ENCODE assay signal across 21 cellular contexts in genomic region chr5:71880531-71880930, GRCh38.
DNase-seq lines count a peak whose midpoint lies in the region; ATAC-seq and TF ChIP-seq lines count a peak whose summit lies in the region.
"Had no signal": no experiment of that assay in that cellular context is flagged by ENCODE, and none has a peak within 500 bp of the region (broad histone marks: within the 10 kb centered on the region; RNA-seq: fewer than 3 reads in every experiment).

No MANE protein-coding gene starts in this region.

- ATAC-seq in GM23338: no peak
- no peak for ATAC-seq in T-helper 17 cell
- ATAC-seq in gastroesophageal sphincter: peak; percentile 32
- no peak for ATAC-seq in HG02610 (IDR thresholded peaks at IDR 0.05; ENCODE audit: unreplicated experiment)

- intact Hi-C loops in uterus (cut with DNase I; ENCODE audit: low total_unique reads): no loop called here

- H3K9me3 ChIP-seq in T-helper 17 cell (ENCODE audit: control insufficient read depth, low read length, poor library complexity, severe bottlenecking) (no peaks in the 10 kb centered on the region), gastroesophageal sphincter (no peaks in the 10 kb centered on the region), smooth muscle cell (replicated peaks; ENCODE audit: low read depth) (peaks cover 5% of the 10 kb centered on the region), uterus (no peaks in the 10 kb centered on the region)
- H3K9me3 ChIP-seq: HAP-1 had no signal

- WGBS in gastroesophageal sphincter (ENCODE audit: low coverage in 1 of 2), 2 donors: 26% methylated on average over 5 of the region's 5 CpGs; no CpG with 5 or more reads in 1 of the 2 donors
- 30% methylated on average over 5 of the region's 5 CpGs for WGBS in smooth muscle cell (ENCODE audit: low lambda C conversion rate)

- DNase-seq in GM23338 (ENCODE audit: low spot score) (no peak), T-helper 17 cell (no peak), smooth muscle cell (lab: John Stamatoyannopoulos, UW; ENCODE audit: unreplicated experiment) (no peak), uterus (no peak), glomerular visceral epithelial cell (ENCODE audit: extremely low spot score) (no peak)
- DNase-seq: DMS79 treated with DMSO at 0.1 percent for 48 hours; Karpas-422; NCI-H1105 treated with DMSO at 0.1 percent for 48 hours; NCI-H2029 treated with DMSO at 0.1 percent for 48 hours; NCI-H345; NCI-H526; NK-92 treated with Interleukin-12 subunit alpha and Interleukin-12 subunit beta, amount 100 ng/mL, for 24 hours; SHP77 treated with DMSO at 0.1 percent for 48 hours; SW 1271 had no signal

- H3K4me2 ChIP-seq in GM23338: no peak overlapping the region
- H3K4me2 ChIP-seq in smooth muscle cell: peak overlapping the region; percentile 75

- no peaks in the 10 kb centered on the region for H3F3A ChIP-seq in GM23338 (replicated peaks; ENCODE audit: low read depth)
- peaks cover 9% of the 10 kb centered on the region for H3F3A ChIP-seq in smooth muscle cell (ENCODE audit: low read depth)

- H3K27ac Mint-ChIP-seq in GM23338: no peak overlapping the region
- H3K27ac Mint-ChIP-seq in T-helper 17 cell: peak overlapping the region; percentile 53
- H3K27ac Mint-ChIP-seq: B cell, CD14-positive monocyte had no signal

- H3K27me3 Mint-ChIP-seq in GM23338 (ENCODE audit: insufficient read depth, low read depth, poor library complexity) (peaks cover 3% of the 10 kb centered on the region), T-helper 17 cell (peaks cover 28% of the 10 kb centered on the region)

- no peak for TF ChIP-seq EP300 in gastroesophageal sphincter (IDR thresholded peaks at IDR 0.05)

- TF ChIP-seq POLR2A in gastroesophageal sphincter (IDR thresholded peaks at IDR 0.05): no peak
- TF ChIP-seq POLR2A in uterus (IDR thresholded peaks at IDR 0.05): no peak

- no peaks in the 10 kb centered on the region for H4K20me1 ChIP-seq in GM23338 (replicated peaks; ENCODE audit: insufficient read depth)
- no peaks in the 10 kb centered on the region for H4K20me1 ChIP-seq in smooth muscle cell (ENCODE audit: low read depth)

- H3K4me3 ChIP-seq in GM23338: no peak overlapping the region
- H3K4me3 ChIP-seq in gastroesophageal sphincter: no peak overlapping the region
- H3K4me3 ChIP-seq in smooth muscle cell: no peak overlapping the region
- no peak overlapping the region for H3K4me3 ChIP-seq in uterus
- H3K4me3 ChIP-seq: HAP-1, SK-N-MC had no signal

- no peak overlapping the region for H3K9ac ChIP-seq in smooth muscle cell (ENCODE audit: low read depth)

- H3K9me2 ChIP-seq in GM23338 (ENCODE audit: insufficient read depth): 0 out of 2 replicates have a peak, but pooled peaks cover 5% of the 10 kb centered on the region

- H3K27me3 ChIP-seq in GM23338 (ENCODE audit: insufficient read depth) (no peaks in the 10 kb centered on the region), gastroesophageal sphincter (no peaks in the 10 kb centered on the region), smooth muscle cell (ENCODE audit: low read depth) (no peaks in the 10 kb centered on the region), uterus (no peaks in the 10 kb centered on the region)

- no peak overlapping the region for H3K4me3 Mint-ChIP-seq in GM23338
- no peak overlapping the region for H3K4me3 Mint-ChIP-seq in T-helper 17 cell
- H3K4me3 Mint-ChIP-seq: B cell, CD14-positive monocyte had no signal

- H3K79me2 ChIP-seq in GM23338 (replicated peaks; ENCODE audit: insufficient read depth) (no peaks in the 10 kb centered on the region), smooth muscle cell (ENCODE audit: low read depth) (no peaks in the 10 kb centered on the region)

- H3K4me1 Mint-ChIP-seq in GM23338 (no peaks in the 10 kb centered on the region), T-helper 17 cell (no peaks in the 10 kb centered on the region)
- H3K4me1 Mint-ChIP-seq: B cell, CD14-positive monocyte had no signal

- H3K4me1 ChIP-seq in GM23338 (ENCODE audit: insufficient read depth) (no peaks in the 10 kb centered on the region), gastroesophageal sphincter (peaks cover 5 to 46% (median 13%) of the 10 kb centered on the region in 3 donors), smooth muscle cell (ENCODE audit: low read depth) (peaks cover 7% of the 10 kb centered on the region), uterus (no peaks in the 10 kb centered on the region)
- H3K4me1 ChIP-seq: HAP-1 had no signal

- H3K27ac ChIP-seq in GM23338 (ENCODE audit: low read depth) (no peak overlapping the region), gastroesophageal sphincter (peak overlapping the region in 3 of 4 donors; percentile 3 to 35 (median 34)), smooth muscle cell (ENCODE audit: low read depth) (peak overlapping the region; percentile 37), uterus (no peak overlapping the region)
- H3K27ac ChIP-seq: RWPE1, SK-N-MC had no signal

- H3K9me3 Mint-ChIP-seq in GM23338: no peaks in the 10 kb centered on the region; the same call in 2 of the 3 replicates

- H3K36me3 Mint-ChIP-seq in GM23338 (ENCODE audit: low read depth) (no peaks in the 10 kb centered on the region), T-helper 17 cell (ENCODE audit: low read depth) (no peaks in the 10 kb centered on the region)
- H3K36me3 Mint-ChIP-seq: CD14-positive monocyte had no signal

- TF ChIP-seq CTCF in GM23338 (conservative IDR thresholded peaks at IDR 0.05; ENCODE audit: low read depth in 2 of 2) (no peak), gastroesophageal sphincter (IDR thresholded peaks at IDR 0.05) (no peak), smooth muscle cell (IDR thresholded peaks at IDR 0.05; ENCODE audit: borderline replicate concordance, insufficient read depth, poor library complexity, severe bottlenecking) (no peak), uterus (IDR thresholded peaks at IDR 0.05) (no peak)

- H3K36me3 ChIP-seq in GM23338 (ENCODE audit: insufficient read depth) (no peaks in the 10 kb centered on the region), gastroesophageal sphincter (no peaks in the 10 kb centered on the region), smooth muscle cell (ENCODE audit: low read depth) (no peaks in the 10 kb centered on the region), uterus (no peaks in the 10 kb centered on the region)
- H3K36me3 ChIP-seq: HAP-1 had no signal

- 0 out of 2 replicates have a peak overlapping the region, but pooled peaks have one; percentile 38 for H2AFZ ChIP-seq in GM23338
- peak overlapping the region; percentile 30 for H2AFZ ChIP-seq in smooth muscle cell (ENCODE audit: low read depth)

TF ChIP-seq in GM23338, 12 proteins besides CTCF, POLR2A, EP300 and RAD21:
- no peak for TF ChIP-seq STAT1 (IDR thresholded peaks at IDR 0.05; ENCODE audit: unreplicated experiment)
- no peak for TF ChIP-seq ZNF114 (CRISPR knock-in tag; IDR thresholded peaks at IDR 0.05)
- TF ChIP-seq ZNF331 (CRISPR knock-in tag; IDR thresholded peaks at IDR 0.05; ENCODE audit: low read depth): no peak
TF ChIP-seq in GM23338: peak in this region for 0.

Comparison
In these comparisons a context has a peak if more than half of its experiments do, and no peak if none do; other contexts are left out.
1. H3K27ac ChIP-seq: peak in gastroesophageal sphincter (3 of 4) and smooth muscle cell (single experiment); none in GM23338 (single experiment) and uterus (0 of 2).